8 cellular contexts compared by ENCODE assay signal in genomic region chrX:49163555-49164419, GRCh38. TPM values are rescaled to one million over a fixed set of nuclear protein-coding genes. Genes with fewer than 3 reads are reported as not detected.
DNase-seq lines count a peak whose midpoint lies in the region; ATAC-seq and TF ChIP-seq lines count a peak whose summit lies in the region.

No MANE protein-coding gene starts in this region.

- peak; percentile 53 for ATAC-seq in GM21528 (IDR thresholded peaks at IDR 0.05; ENCODE audit: low FRiP score, unreplicated experiment)
- ATAC-seq in natural killer cell treated with Interleukin-12 subunit alpha and Interleukin-12 subunit beta and Interleukin-15 and Interleukin-18, amount 100 ng/mL, for 72 hours, result peak; percentile 80 to 87
- ATAC-seq in stimulated activated naive CD8-positive, alpha-beta T cell treated with anti-CD3 and anti-CD28 coated beads, Interleukin-15, amount 100 ng/mL, for 72 hours, result peak; percentile 68

- CTCF ChIA-PET in Calu3 (lab: Charles Lee), result no interaction called here

- peaks cover 42% of the 10 kb centered on the region for H3K36me3 Mint-ChIP-seq in Calu3 (ENCODE audit: insufficient read depth, unreplicated experiment)
- no peaks in the 10 kb centered on the region for H3K36me3 Mint-ChIP-seq in natural killer cell treated with Interleukin-12 subunit alpha and Interleukin-12 subunit beta and Interleukin-15 and Interleukin-18, amount 100 ng/mL, for 72 hours

- BruUV-seq in Calu3 (replicated peaks; lab: Mats Ljungman, UMichigan), result no TSS peak

- H3K9me3 Mint-ChIP-seq in Calu3 (ENCODE audit: low read depth, unreplicated experiment), result no peaks in the 10 kb centered on the region
- H3K9me3 Mint-ChIP-seq in natural killer cell treated with Interleukin-12 subunit alpha and Interleukin-12 subunit beta and Interleukin-15 and Interleukin-18, amount 100 ng/mL, for 72 hours, result no peaks in the 10 kb centered on the region
- H3K9me3 Mint-ChIP-seq in stimulated activated naive CD8-positive, alpha-beta T cell treated with anti-CD3 and anti-CD28 coated beads, Interleukin-15, amount 100 ng/mL, for 72 hours, result no peaks in the 10 kb centered on the region

- H3K27ac Mint-ChIP-seq in Calu3 (ENCODE audit: unreplicated experiment), result peak overlapping the region; percentile 17
- peak overlapping the region; percentile 38 to 87 for H3K27ac Mint-ChIP-seq in natural killer cell treated with Interleukin-12 subunit alpha and Interleukin-12 subunit beta and Interleukin-15 and Interleukin-18, amount 100 ng/mL, for 72 hours
- peak overlapping the region; percentile 96 to 97 for H3K27ac Mint-ChIP-seq in stimulated activated naive CD8-positive, alpha-beta T cell treated with anti-CD3 and anti-CD28 coated beads, Interleukin-15, amount 100 ng/mL, for 72 hours

- TF ChIP-seq CTCF in Calu3 (IDR thresholded peaks at IDR 0.05; ENCODE audit: unreplicated experiment) (peak; percentile 65), fibroblast of pulmonary artery (IDR thresholded peaks at IDR 0.05; ENCODE audit: low read length, missing control alignments) (peak; percentile 15)

- peak overlapping the region; percentile 94 for H3K4me3 Mint-ChIP-seq in Calu3 (ENCODE audit: low read depth, unreplicated experiment)
- peak overlapping the region; percentile 85 for H3K4me3 Mint-ChIP-seq in natural killer cell treated with Interleukin-12 subunit alpha and Interleukin-12 subunit beta and Interleukin-15 and Interleukin-18, amount 100 ng/mL, for 72 hours
- H3K4me3 Mint-ChIP-seq in stimulated activated naive CD8-positive, alpha-beta T cell treated with anti-CD3 and anti-CD28 coated beads, Interleukin-15, amount 100 ng/mL, for 72 hours, result peak overlapping the region; percentile 86 to 91

- H3K4me3 ChIP-seq in fibroblast of pulmonary artery (replicated peaks; ENCODE audit: low read depth, low read length), result peak overlapping the region; percentile 32

- intact Hi-C loops in Calu3 (cut with micrococcal nuclease; ENCODE audit: unreplicated experiment), result loop anchor here (1.0 kb wide), 1 partner anchor 40 kb away; the partner anchor contains the start of gene GPKOW

- peaks cover 31% of the 10 kb centered on the region for H3K4me1 Mint-ChIP-seq in Calu3 (ENCODE audit: low read depth, unreplicated experiment)
- peaks cover 27 to 31% of the 10 kb centered on the region in 2 donors for H3K4me1 Mint-ChIP-seq in natural killer cell treated with Interleukin-12 subunit alpha and Interleukin-12 subunit beta and Interleukin-15 and Interleukin-18, amount 100 ng/mL, for 72 hours (ENCODE audit: low read depth in 2 of 2)
- peaks cover 41% of the 10 kb centered on the region for H3K4me1 Mint-ChIP-seq in stimulated activated naive CD8-positive, alpha-beta T cell treated with anti-CD3 and anti-CD28 coated beads, Interleukin-15, amount 100 ng/mL, for 72 hours

- DNase-seq in Calu3 (peak; percentile 88), KG1 (lab: John Stamatoyannopoulos, UW) (peak; percentile 46), RKO (ENCODE audit: low spot score) (peak; percentile 86), fibroblast of pulmonary artery (ENCODE audit: low read depth) (peak; percentile 85)
- peak; percentile 72 for DNase-seq in activated T-helper 9 cell treated with anti-CD3 and anti-CD28 coated beads, Interleukin-2, amount 50 U/mL, for 16 hours (ENCODE audit: low read depth)
- peak; percentile 88 for DNase-seq in natural killer cell treated with Interleukin-12 subunit alpha and Interleukin-12 subunit beta and Interleukin-15 and Interleukin-18, amount 100 ng/mL, for 72 hours (ENCODE audit: low spot score)
- DNase-seq in stimulated activated naive CD8-positive, alpha-beta T cell treated with anti-CD3 and anti-CD28 coated beads, Interleukin-15, amount 100 ng/mL, for 72 hours, result peak; percentile 82

- H3K27me3 Mint-ChIP-seq in Calu3 (ENCODE audit: unreplicated experiment), result no peaks in the 10 kb centered on the region
- H3K27me3 Mint-ChIP-seq in natural killer cell treated with Interleukin-12 subunit alpha and Interleukin-12 subunit beta and Interleukin-15 and Interleukin-18, amount 100 ng/mL, for 72 hours, result no peaks in the 10 kb centered on the region
- H3K27me3 Mint-ChIP-seq in stimulated activated naive CD8-positive, alpha-beta T cell treated with anti-CD3 and anti-CD28 coated beads, Interleukin-15, amount 100 ng/mL, for 72 hours, result no peaks in the 10 kb centered on the region

RNA-seq across cellular contexts. Expression of gene MAGIX, which starts 1.2 kb away (rescaled TPM):
- 13.9 and 16.6 TPM in 2 replicates for total RNA-seq in Calu3 (2022)
- total RNA-seq in natural killer cell treated with Interleukin-12 subunit alpha and Interleukin-12 subunit beta and Interleukin-15 and Interleukin-18, amount 100 ng/mL, for 72 hours, result 1 to 10 TPM; 1.2 to 1.3 TPM

RNA-seq across cellular contexts. Expression of gene PLP2, which starts 7.9 kb away (rescaled TPM):
- total RNA-seq in Calu3 (2022), result 222 and 273 TPM in 2 replicates
- total RNA-seq in natural killer cell treated with Interleukin-12 subunit alpha and Interleukin-12 subunit beta and Interleukin-15 and Interleukin-18, amount 100 ng/mL, for 72 hours, result 10 to 100 TPM; 50.6 to 54.0 TPM

RNA-seq across cellular contexts. Expression of gene PRICKLE3, which starts 22.4 kb away (rescaled TPM):
- total RNA-seq in Calu3 (2022), result 22.3 and 24.3 TPM in 2 replicates
- 10 to 100 TPM; 13.1 to 16.0 TPM for total RNA-seq in natural killer cell treated with Interleukin-12 subunit alpha and Interleukin-12 subunit beta and Interleukin-15 and Interleukin-18, amount 100 ng/mL, for 72 hours

RNA-seq across cellular contexts. Expression of gene SYP, which starts 36.2 kb away (rescaled TPM):
- total RNA-seq in Calu3 (2022), result 1.9 and 2.7 TPM in 2 replicates
- 1 to 10 TPM in 1 of 2 donors, under 1 TPM in 1; 0.84 to 1.7 TPM for total RNA-seq in natural killer cell treated with Interleukin-12 subunit alpha and Interleukin-12 subunit beta and Interleukin-15 and Interleukin-18, amount 100 ng/mL, for 72 hours

RNA-seq across cellular contexts. Expression of gene GPKOW, which starts 40.3 kb away (rescaled TPM):
- total RNA-seq in Calu3 (2022), result 32.3 and 35.7 TPM in 2 replicates
- total RNA-seq in natural killer cell treated with Interleukin-12 subunit alpha and Interleukin-12 subunit beta and Interleukin-15 and Interleukin-18, amount 100 ng/mL, for 72 hours, result 10 to 100 TPM; 19.1 to 27.7 TPM

Comparison
In these comparisons a context has a peak if more than half of its experiments do, and no peak if none do; other contexts are left out.
1. Peak in every context shown above with its lines: DNase-seq, ATAC-seq and H3K4me3 ChIP-seq.
2. H3K27ac Mint-ChIP-seq: peak in every context shown above with its lines; median percentile 96 in stimulated activated naive CD8-positive, alpha-beta T cell treated with anti-CD3 and anti-CD28 coated beads, Interleukin-15, amount 100 ng/mL, for 72 hours; 62 in natural killer cell treated with Interleukin-12 subunit alpha and Interleukin-12 subunit beta and Interleukin-15 and Interleukin-18, amount 100 ng/mL, for 72 hours; 17 in Calu3.